14 cellular contexts compared by ENCODE assay signal in the genomic region with DNA sequence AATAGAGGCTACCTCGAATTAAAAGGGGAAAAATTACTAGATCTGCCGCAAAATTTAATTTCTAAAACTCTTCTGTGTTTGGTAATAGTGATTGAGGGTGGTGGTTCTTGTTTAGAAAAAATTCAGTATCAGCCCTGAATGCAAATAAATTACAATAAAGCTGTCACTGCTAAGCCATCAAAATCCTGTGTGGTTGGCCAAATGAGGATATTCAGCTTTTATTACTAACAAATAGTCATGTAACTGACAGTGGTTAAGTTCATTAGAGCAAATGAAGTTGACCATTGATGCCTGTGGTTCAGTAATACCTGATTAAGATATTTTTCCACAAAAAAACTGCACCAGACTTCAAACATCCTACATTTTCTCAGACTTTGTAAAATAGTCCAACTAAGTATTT. TPM values are rescaled to one million over a fixed set of nuclear protein-coding genes. Genes with fewer than 3 reads are reported as not detected.
DNase-seq lines count a peak whose midpoint lies in the region; TF ChIP-seq lines count a peak whose summit lies in the region.
"Had no signal": no experiment of that assay in that cellular context is flagged by ENCODE, and none has a peak within 500 bp of the region (broad histone marks: within the 10 kb centered on the region; RNA-seq: fewer than 3 reads in every experiment).

No MANE protein-coding gene starts in this region.

- H3F3A ChIP-seq in neural cell (ENCODE audit: insufficient read depth, low read length, poor library complexity, severe bottlenecking), result peaks cover 8% of the 10 kb centered on the region

- H3K27ac ChIP-seq in neural cell (ENCODE audit: low read length), result peak overlapping the region; percentile 36
- H3K27ac ChIP-seq: 22Rv1, BLaER1 had no signal

- peaks cover 85% of the 10 kb centered on the region for H3K4me1 Mint-ChIP-seq in chondrocyte (ENCODE audit: low read depth)

- peak overlapping the region; percentile 6 for H3K4me3 ChIP-seq in neural cell (ENCODE audit: low read length)
- H3K4me3 ChIP-seq: BLaER1, GM12878 had no signal

- DNase-seq in NCI-H526 (lab: John Stamatoyannopoulos, UW) (peak; percentile 9 to 15), NCI-H526 treated with DMSO at 0.1 percent for 48 hours (lab: John Stamatoyannopoulos, UW) (no peak), HEK293T (ENCODE audit: extremely low spot score) (no peak), chondrocyte (ENCODE audit: low spot score) (no peak), NCI-H1048 (lab: John Stamatoyannopoulos, UW) (no peak), SHP77 treated with DMSO at 0.1 percent for 48 hours (lab: John Stamatoyannopoulos, UW) (no peak)
- no peak for DNase-seq in activated CD4-positive, CD25-positive, alpha-beta regulatory T cell treated with anti-CD3 and anti-CD28 coated beads, Interleukin-2, amount 50 U/mL, for 72 hours
- DNase-seq: AML-193, DMS79, H7 had no signal

- no peak for TF ChIP-seq EP300 in neural cell (conservative IDR thresholded peaks at IDR 0.05; ENCODE audit: poor library complexity, severe bottlenecking)

- no peaks in the 10 kb centered on the region for H3K27me3 ChIP-seq in neural cell (ENCODE audit: insufficient read depth, low read depth, low read length)
- H3K27me3 ChIP-seq: BLaER1 had no signal

- no peak overlapping the region for H3K4me2 ChIP-seq in neural cell (ENCODE audit: low read length)
- H3K4me2 ChIP-seq: BLaER1 had no signal

- H4K20me1 ChIP-seq in neural cell (ENCODE audit: insufficient read depth), result peaks cover 19% of the 10 kb centered on the region

- H3K36me3 Mint-ChIP-seq in chondrocyte (ENCODE audit: low read depth), result peaks cover 6% of the 10 kb centered on the region

- peaks cover 93% of the 10 kb centered on the region for H3K79me2 ChIP-seq in neural cell (replicated peaks; ENCODE audit: insufficient read depth, low read length)

- no peaks in the 10 kb centered on the region for H3K27me3 Mint-ChIP-seq in chondrocyte (ENCODE audit: low read depth)

- peaks cover 3% of the 10 kb centered on the region for H3K9me3 Mint-ChIP-seq in chondrocyte (ENCODE audit: low read depth)

- no peaks in the 10 kb centered on the region for H3K9me2 ChIP-seq in neural cell (ENCODE audit: insufficient read depth, low read length)

- no peaks in the 10 kb centered on the region for H3K9me3 ChIP-seq in neural cell (ENCODE audit: low read length)

- no peaks in the 10 kb centered on the region for H3K36me3 ChIP-seq in neural cell (ENCODE audit: insufficient read depth, low read length)

- no peak overlapping the region for H3K4me3 Mint-ChIP-seq in chondrocyte (ENCODE audit: unreplicated experiment)

- no peak overlapping the region for H3K9ac ChIP-seq in neural cell (ENCODE audit: low read length)
- H3K9ac ChIP-seq: BLaER1 had no signal

- CTCF ChIA-PET in HEK293T (lab: Yijun Ruan, JAX), result no interaction called here

- peak overlapping the region; percentile 29 for H3K27ac Mint-ChIP-seq in chondrocyte (ENCODE audit: unreplicated experiment)

- no peak overlapping the region for H2AFZ ChIP-seq in neural cell (ENCODE audit: low read depth, low read length)

- no peak for TF ChIP-seq RAD21 in neural cell (conservative IDR thresholded peaks at IDR 0.05)

- POLR2A ChIA-PET in HEK293T (lab: Yijun Ruan, JAX), result no interaction called here

- TF ChIP-seq CTCF in chondrocyte (IDR thresholded peaks at IDR 0.05), result no peak
- no peak for TF ChIP-seq CTCF in neural cell (IDR thresholded peaks at IDR 0.05; ENCODE audit: poor library complexity, severe bottlenecking)

TF ChIP-seq in HEK293T, 16 proteins besides CTCF, POLR2A, EP300 and RAD21:
- TF ChIP-seq, protein P1, sequence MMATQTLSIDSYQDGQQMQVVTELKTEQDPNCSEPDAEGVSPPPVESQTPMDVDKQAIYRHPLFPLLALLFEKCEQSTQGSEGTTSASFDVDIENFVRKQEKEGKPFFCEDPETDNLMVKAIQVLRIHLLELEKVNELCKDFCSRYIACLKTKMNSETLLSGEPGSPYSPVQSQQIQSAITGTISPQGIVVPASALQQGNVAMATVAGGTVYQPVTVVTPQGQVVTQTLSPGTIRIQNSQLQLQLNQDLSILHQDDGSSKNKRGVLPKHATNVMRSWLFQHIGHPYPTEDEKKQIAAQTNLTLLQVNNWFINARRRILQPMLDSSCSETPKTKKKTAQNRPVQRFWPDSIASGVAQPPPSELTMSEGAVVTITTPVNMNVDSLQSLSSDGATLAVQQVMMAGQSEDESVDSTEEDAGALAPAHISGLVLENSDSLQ (IDR thresholded peaks at IDR 0.05), result peak; percentile 71
- TF ChIP-seq ARNT (IDR thresholded peaks at IDR 0.05) (no peak), L3MBTL2 (conservative IDR thresholded peaks at IDR 0.05) (no peak), ELF4 (IDR thresholded peaks at IDR 0.05) (no peak), ZNF384 (IDR thresholded peaks at IDR 0.05) (no peak)

TF ChIP-seq in neural cell, 6 proteins besides CTCF, POLR2A, EP300 and RAD21:
- TF ChIP-seq EZH2 (IDR thresholded peaks at IDR 0.05; ENCODE audit: borderline replicate concordance, insufficient read depth, low read length, poor library complexity, severe bottlenecking) (no peak), TAF1 (IDR thresholded peaks at IDR 0.05; ENCODE audit: low read depth) (no peak), POLR2AphosphoS5 (IDR thresholded peaks at IDR 0.05) (no peak), SMC3 (conservative IDR thresholded peaks at IDR 0.05; ENCODE audit: poor library complexity) (no peak), MXI1 (conservative IDR thresholded peaks at IDR 0.05; ENCODE audit: poor library complexity, severe bottlenecking) (no peak)
- TF ChIP-seq, protein P2, sequence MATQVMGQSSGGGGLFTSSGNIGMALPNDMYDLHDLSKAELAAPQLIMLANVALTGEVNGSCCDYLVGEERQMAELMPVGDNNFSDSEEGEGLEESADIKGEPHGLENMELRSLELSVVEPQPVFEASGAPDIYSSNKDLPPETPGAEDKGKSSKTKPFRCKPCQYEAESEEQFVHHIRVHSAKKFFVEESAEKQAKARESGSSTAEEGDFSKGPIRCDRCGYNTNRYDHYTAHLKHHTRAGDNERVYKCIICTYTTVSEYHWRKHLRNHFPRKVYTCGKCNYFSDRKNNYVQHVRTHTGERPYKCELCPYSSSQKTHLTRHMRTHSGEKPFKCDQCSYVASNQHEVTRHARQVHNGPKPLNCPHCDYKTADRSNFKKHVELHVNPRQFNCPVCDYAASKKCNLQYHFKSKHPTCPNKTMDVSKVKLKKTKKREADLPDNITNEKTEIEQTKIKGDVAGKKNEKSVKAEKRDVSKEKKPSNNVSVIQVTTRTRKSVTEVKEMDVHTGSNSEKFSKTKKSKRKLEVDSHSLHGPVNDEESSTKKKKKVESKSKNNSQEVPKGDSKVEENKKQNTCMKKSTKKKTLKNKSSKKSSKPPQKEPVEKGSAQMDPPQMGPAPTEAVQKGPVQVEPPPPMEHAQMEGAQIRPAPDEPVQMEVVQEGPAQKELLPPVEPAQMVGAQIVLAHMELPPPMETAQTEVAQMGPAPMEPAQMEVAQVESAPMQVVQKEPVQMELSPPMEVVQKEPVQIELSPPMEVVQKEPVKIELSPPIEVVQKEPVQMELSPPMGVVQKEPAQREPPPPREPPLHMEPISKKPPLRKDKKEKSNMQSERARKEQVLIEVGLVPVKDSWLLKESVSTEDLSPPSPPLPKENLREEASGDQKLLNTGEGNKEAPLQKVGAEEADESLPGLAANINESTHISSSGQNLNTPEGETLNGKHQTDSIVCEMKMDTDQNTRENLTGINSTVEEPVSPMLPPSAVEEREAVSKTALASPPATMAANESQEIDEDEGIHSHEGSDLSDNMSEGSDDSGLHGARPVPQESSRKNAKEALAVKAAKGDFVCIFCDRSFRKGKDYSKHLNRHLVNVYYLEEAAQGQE (IDR thresholded peaks at IDR 0.05; ENCODE audit: borderline replicate concordance), result no peak

RNA-seq across cellular contexts. Expression of a gene that starts 14.4 kb away (rescaled TPM):
- total RNA-seq in chondrocyte, result 440 to 474 TPM (median 447 TPM) in 3 replicates
- 135 and 239 TPM in 2 replicates for polyA plus RNA-seq in neural cell
- 360 and 371 TPM in 2 replicates for polyA minus RNA-seq in neural cell

RNA-seq across cellular contexts. Expression of a gene that starts 44.6 kb away (rescaled TPM):
- total RNA-seq in chondrocyte, result 1.6 to 3.4 TPM (median 1.6 TPM) in 3 replicates
- polyA plus RNA-seq in neural cell, result 0.22 and 0.46 TPM in 2 replicates
- polyA minus RNA-seq in neural cell, result 1.2 and 1.4 TPM in 2 replicates

Comparison
In these comparisons a context has a peak if more than half of its experiments do, and no peak if none do; other contexts are left out.
1. DNase-seq: peak in NCI-H526 (2 of 2); none in NCI-H526 treated with DMSO at 0.1 percent for 48 hours (single experiment), HEK293T (single experiment), chondrocyte (single experiment), activated CD4-positive, CD25-positive, alpha-beta regulatory T cell treated with anti-CD3 and anti-CD28 coated beads, Interleukin-2, amount 50 U/mL, for 72 hours (single experiment), NCI-H1048 (single experiment) and SHP77 treated with DMSO at 0.1 percent for 48 hours (single experiment).